In the genomic region with DNA sequence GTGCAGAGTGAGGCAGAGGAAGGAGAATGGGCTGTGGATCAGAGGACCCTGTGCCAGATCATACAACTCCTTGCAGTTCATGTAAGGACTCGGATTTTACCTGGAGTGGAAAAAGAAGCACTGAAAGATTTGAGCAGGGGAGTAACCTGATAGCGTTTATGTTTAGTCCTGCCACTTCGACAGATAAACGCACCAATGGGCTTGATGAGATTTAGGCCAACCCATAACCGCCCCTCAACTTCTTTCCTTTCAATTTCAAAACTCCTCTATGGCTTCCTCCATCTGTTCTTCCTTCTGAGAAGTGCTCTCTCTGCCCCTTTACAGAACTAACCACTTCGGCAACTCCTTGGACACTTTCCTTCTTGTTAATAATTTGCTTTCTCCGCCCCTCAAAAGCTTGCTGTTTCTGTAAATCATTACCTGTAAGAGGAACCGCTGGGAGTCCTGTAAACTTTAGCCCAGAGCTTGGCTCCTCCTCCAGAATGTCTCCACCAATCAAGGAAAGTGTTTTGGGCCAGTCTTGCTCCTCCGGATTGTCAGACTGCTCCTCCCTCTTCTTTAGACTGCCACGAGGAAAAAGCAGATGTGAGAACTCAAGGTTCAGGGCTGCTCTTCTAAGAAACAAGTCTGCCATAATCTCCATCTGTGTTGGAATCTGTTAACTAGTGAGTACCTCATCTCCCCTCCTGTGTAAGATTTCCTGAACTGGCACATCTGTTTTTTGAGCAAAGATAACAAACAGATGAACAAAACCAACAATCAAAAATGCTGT, we compare ENCODE assay signal across 1 cellular context.
TF ChIP-seq lines count a peak whose summit lies in the region.

A gene with protein sequence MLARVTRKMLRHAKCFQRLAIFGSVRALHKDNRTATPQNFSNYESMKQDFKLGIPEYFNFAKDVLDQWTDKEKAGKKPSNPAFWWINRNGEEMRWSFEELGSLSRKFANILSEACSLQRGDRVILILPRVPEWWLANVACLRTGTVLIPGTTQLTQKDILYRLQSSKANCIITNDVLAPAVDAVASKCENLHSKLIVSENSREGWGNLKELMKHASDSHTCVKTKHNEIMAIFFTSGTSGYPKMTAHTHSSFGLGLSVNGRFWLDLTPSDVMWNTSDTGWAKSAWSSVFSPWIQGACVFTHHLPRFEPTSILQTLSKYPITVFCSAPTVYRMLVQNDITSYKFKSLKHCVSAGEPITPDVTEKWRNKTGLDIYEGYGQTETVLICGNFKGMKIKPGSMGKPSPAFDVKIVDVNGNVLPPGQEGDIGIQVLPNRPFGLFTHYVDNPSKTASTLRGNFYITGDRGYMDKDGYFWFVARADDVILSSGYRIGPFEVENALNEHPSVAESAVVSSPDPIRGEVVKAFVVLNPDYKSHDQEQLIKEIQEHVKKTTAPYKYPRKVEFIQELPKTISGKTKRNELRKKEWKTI (plus strand): TSS at position 554 of the 772 bp plus-strand sequence. CDS start 6,021 bp downstream, outside the sequence.

TF ChIP-seq in K562, 482 proteins besides CTCF, POLR2A, EP300 and RAD21 (continued from another document and continues in another):
- TF ChIP-seq SOX6 (IDR thresholded peaks at IDR 0.05) (0 out of 2 replicates have a peak, but pooled peaks have one; percentile 12), SRSF3 (IDR thresholded peaks at IDR 0.05; ENCODE audit: insufficient read depth, low read length) (no peak), PTBP1 (IDR thresholded peaks at IDR 0.05; ENCODE audit: low read depth, low read length) (no peak), ZNF75A (CRISPR knock-in tag; IDR thresholded peaks at IDR 0.05) (peak; percentile 62; the same call in 1 of the 2 replicates), BACH1 (tag; IDR thresholded peaks at IDR 0.05) (no peak), CTBP1 (IDR thresholded peaks at IDR 0.05; ENCODE audit: borderline replicate concordance) (no peak), ILF3 (IDR thresholded peaks at IDR 0.05; ENCODE audit: borderline replicate concordance) (no peak), CREM (IDR thresholded peaks at IDR 0.05; ENCODE audit: low read depth) (no peak), SMAD3 (CRISPR knock-in tag; conservative IDR thresholded peaks at IDR 0.05) (no peak), LEF1 (IDR thresholded peaks at IDR 0.05) (peak; percentile 35; the same call in 1 of the 2 replicates), ZNF764 (CRISPR knock-in tag; IDR thresholded peaks at IDR 0.05; ENCODE audit: low read depth) (no peak), NFYB (IDR thresholded peaks at IDR 0.05; ENCODE audit: extremely low read depth, insufficient read length) (peak; percentile 60), TARDBP (IDR thresholded peaks at IDR 0.05) (no peak), BHLHE40 (IDR thresholded peaks at IDR 0.05; ENCODE audit: low read length) (no peak), POLR2B (IDR thresholded peaks at IDR 0.05; ENCODE audit: low read depth, partially characterized antibody) (peak; percentile 50), SMARCA5 (IDR thresholded peaks at IDR 0.05) (no peak), C11orf30 (IDR thresholded peaks at IDR 0.05; ENCODE audit: low read depth) (no peak), STAT5A (IDR thresholded peaks at IDR 0.05; ENCODE audit: borderline replicate concordance, low read length) (no peak), ZNF431 (CRISPR knock-in tag; IDR thresholded peaks at IDR 0.05) (no peak), CBX1 (IDR thresholded peaks at IDR 0.05; ENCODE audit: low read depth) (no peak), HDAC2 (IDR thresholded peaks at IDR 0.05) (no peak), PHB2 (IDR thresholded peaks at IDR 0.05; ENCODE audit: low read depth) (no peak), MED1 (CRISPR knock-in tag; IDR thresholded peaks at IDR 0.05; ENCODE audit: borderline replicate concordance) (no peak), EHMT2 (IDR thresholded peaks at IDR 0.05) (peak; percentile 32; the same call in 1 of the 2 replicates), FOXA3 (CRISPR knock-in tag; conservative IDR thresholded peaks at IDR 0.05 in 1 of 2, IDR thresholded peaks at IDR 0.05 in 1 of 2) (peak in 1 of 2 experiments; percentile 31; a peak in 1 of 4 replicates), IRF2 (CRISPR knock-in tag; IDR thresholded peaks at IDR 0.05) (no peak), SIN3A (IDR thresholded peaks at IDR 0.05; ENCODE audit: borderline replicate concordance in 2 of 2, control insufficient read depth in 1 of 2, low read depth in 2 of 2, low read length in 2 of 2) (peak in 1 of 2 experiments; percentile 70; a peak in 1 of 4 replicates), ZNF717 (CRISPR knock-in tag; IDR thresholded peaks at IDR 0.05) (no peak), ZNF384 (IDR thresholded peaks at IDR 0.05; ENCODE audit: low read depth, low read length) (peak; percentile 38; the same call in 1 of the 2 replicates)
- TF ChIP-seq, protein P1, sequence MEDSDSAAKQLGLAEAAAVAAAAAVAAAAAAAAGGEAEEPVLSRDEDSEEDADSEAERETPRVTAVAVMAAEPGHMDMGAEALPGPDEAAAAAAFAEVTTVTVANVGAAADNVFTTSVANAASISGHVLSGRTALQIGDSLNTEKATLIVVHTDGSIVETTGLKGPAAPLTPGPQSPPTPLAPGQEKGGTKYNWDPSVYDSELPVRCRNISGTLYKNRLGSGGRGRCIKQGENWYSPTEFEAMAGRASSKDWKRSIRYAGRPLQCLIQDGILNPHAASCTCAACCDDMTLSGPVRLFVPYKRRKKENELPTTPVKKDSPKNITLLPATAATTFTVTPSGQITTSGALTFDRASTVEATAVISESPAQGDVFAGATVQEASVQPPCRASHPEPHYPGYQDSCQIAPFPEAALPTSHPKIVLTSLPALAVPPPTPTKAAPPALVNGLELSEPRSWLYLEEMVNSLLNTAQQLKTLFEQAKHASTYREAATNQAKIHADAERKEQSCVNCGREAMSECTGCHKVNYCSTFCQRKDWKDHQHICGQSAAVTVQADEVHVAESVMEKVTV (CRISPR knock-in tag; IDR thresholded peaks at IDR 0.05), result no peak
- TF ChIP-seq, protein P2, sequence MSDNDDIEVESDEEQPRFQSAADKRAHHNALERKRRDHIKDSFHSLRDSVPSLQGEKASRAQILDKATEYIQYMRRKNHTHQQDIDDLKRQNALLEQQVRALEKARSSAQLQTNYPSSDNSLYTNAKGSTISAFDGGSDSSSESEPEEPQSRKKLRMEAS (CRISPR knock-in tag; IDR thresholded peaks at IDR 0.05), result peak; percentile 60; the same call in 1 of the 2 replicates
- TF ChIP-seq, protein P3, sequence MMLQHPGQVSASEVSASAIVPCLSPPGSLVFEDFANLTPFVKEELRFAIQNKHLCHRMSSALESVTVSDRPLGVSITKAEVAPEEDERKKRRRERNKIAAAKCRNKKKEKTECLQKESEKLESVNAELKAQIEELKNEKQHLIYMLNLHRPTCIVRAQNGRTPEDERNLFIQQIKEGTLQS (IDR thresholded peaks at IDR 0.05), result no peak
- TF ChIP-seq, protein P3 (CRISPR knock-in tag; conservative IDR thresholded peaks at IDR 0.05), result no peak
- TF ChIP-seq, protein P4, sequence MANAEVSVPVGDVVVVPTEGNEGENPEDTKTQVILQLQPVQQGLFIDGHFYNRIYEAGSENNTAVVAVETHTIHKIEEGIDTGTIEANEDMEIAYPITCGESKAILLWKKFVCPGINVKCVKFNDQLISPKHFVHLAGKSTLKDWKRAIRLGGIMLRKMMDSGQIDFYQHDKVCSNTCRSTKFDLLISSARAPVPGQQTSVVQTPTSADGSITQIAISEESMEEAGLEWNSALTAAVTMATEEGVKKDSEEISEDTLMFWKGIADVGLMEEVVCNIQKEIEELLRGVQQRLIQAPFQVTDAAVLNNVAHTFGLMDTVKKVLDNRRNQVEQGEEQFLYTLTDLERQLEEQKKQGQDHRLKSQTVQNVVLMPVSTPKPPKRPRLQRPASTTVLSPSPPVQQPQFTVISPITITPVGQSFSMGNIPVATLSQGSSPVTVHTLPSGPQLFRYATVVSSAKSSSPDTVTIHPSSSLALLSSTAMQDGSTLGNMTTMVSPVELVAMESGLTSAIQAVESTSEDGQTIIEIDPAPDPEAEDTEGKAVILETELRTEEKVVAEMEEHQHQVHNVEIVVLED (CRISPR knock-in tag; IDR thresholded peaks at IDR 0.05), result 0 out of 2 replicates have a peak, but pooled peaks have one; percentile 33
- TF ChIP-seq, protein P5, sequence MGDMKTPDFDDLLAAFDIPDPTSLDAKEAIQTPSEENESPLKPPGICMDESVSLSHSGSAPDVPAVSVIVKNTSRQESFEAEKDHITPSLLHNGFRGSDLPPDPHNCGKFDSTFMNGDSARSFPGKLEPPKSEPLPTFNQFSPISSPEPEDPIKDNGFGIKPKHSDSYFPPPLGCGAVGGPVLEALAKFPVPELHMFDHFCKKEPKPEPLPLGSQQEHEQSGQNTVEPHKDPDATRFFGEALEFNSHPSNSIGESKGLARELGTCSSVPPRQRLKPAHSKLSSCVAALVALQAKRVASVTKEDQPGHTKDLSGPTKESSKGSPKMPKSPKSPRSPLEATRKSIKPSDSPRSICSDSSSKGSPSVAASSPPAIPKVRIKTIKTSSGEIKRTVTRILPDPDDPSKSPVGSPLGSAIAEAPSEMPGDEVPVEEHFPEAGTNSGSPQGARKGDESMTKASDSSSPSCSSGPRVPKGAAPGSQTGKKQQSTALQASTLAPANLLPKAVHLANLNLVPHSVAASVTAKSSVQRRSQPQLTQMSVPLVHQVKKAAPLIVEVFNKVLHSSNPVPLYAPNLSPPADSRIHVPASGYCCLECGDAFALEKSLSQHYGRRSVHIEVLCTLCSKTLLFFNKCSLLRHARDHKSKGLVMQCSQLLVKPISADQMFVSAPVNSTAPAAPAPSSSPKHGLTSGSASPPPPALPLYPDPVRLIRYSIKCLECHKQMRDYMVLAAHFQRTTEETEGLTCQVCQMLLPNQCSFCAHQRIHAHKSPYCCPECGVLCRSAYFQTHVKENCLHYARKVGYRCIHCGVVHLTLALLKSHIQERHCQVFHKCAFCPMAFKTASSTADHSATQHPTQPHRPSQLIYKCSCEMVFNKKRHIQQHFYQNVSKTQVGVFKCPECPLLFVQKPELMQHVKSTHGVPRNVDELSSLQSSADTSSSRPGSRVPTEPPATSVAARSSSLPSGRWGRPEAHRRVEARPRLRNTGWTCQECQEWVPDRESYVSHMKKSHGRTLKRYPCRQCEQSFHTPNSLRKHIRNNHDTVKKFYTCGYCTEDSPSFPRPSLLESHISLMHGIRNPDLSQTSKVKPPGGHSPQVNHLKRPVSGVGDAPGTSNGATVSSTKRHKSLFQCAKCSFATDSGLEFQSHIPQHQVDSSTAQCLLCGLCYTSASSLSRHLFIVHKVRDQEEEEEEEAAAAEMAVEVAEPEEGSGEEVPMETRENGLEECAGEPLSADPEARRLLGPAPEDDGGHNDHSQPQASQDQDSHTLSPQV (IDR thresholded peaks at IDR 0.05), result peak; percentile 71
- TF ChIP-seq, protein P6, sequence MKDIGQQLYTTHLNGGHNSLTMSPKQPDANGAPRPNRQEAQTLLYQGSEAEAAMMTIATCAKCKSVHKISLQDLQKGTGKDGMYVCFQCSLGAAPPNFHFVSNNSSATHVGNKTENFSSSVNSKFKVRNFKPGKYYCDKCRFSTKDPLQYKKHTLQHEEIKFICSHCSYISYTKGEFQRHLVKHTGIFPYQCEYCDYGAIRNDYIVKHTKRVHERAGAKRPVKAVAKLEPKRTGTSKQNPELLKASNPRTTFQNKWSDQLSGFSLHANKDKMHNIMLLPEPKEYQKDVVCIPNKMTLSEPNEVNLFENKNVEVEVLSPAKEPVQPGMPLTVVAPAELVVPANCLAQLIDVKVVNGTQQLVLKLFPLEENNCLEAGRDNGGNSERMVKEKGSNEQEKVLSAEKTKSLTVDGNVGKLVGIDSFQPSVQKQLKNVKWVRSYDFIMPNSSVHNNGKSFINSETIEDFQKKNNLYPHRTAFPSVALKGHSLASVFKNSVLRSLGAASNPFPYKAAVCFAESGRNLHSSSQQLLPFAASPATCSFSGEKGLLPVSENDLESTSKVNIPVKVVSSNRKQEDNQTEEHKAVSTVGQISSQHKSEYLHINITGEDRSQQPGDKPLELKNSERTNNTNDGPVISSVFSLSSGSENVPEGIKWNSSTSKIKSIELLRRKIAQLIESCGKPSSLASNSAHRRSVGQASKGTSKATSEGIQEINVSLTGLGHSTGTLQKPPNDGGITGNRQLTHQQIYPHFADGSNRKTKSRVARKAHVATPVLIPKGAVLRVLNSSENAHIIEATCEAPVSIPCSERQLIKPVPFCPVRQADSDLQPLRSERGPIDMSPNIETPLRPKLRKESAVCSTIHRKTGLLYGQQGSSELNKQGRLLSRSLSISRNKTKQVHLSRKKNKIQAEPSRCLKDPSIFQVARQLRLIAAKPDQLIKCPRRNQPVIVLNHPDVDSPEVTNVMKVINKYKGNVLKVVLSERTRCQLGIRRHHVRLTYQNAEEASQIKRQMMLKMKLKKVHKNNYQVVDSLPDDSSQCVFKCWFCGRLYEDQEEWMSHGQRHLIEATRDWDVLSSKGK (CRISPR knock-in tag; IDR thresholded peaks at IDR 0.05), result 0 out of 2 replicates have a peak, but pooled peaks have one; percentile 43
- TF ChIP-seq, protein P7, sequence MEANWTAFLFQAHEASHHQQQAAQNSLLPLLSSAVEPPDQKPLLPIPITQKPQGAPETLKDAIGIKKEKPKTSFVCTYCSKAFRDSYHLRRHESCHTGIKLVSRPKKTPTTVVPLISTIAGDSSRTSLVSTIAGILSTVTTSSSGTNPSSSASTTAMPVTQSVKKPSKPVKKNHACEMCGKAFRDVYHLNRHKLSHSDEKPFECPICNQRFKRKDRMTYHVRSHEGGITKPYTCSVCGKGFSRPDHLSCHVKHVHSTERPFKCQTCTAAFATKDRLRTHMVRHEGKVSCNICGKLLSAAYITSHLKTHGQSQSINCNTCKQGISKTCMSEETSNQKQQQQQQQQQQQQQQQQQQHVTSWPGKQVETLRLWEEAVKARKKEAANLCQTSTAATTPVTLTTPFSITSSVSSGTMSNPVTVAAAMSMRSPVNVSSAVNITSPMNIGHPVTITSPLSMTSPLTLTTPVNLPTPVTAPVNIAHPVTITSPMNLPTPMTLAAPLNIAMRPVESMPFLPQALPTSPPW (CRISPR knock-in tag; IDR thresholded peaks at IDR 0.05), result peak; percentile 43; the same call in 1 of the 2 replicates
- TF ChIP-seq, protein P8, sequence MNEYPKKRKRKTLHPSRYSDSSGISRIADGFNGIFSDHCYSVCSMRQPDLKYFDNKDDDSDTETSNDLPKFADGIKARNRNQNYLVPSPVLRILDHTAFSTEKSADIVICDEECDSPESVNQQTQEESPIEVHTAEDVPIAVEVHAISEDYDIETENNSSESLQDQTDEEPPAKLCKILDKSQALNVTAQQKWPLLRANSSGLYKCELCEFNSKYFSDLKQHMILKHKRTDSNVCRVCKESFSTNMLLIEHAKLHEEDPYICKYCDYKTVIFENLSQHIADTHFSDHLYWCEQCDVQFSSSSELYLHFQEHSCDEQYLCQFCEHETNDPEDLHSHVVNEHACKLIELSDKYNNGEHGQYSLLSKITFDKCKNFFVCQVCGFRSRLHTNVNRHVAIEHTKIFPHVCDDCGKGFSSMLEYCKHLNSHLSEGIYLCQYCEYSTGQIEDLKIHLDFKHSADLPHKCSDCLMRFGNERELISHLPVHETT (CRISPR knock-in tag; conservative IDR thresholded peaks at IDR 0.05 in 1 of 2, IDR thresholded peaks at IDR 0.05 in 1 of 2), result no peak
